Comparison of ENCODE assay signal across 1 cellular context in the genomic region with DNA sequence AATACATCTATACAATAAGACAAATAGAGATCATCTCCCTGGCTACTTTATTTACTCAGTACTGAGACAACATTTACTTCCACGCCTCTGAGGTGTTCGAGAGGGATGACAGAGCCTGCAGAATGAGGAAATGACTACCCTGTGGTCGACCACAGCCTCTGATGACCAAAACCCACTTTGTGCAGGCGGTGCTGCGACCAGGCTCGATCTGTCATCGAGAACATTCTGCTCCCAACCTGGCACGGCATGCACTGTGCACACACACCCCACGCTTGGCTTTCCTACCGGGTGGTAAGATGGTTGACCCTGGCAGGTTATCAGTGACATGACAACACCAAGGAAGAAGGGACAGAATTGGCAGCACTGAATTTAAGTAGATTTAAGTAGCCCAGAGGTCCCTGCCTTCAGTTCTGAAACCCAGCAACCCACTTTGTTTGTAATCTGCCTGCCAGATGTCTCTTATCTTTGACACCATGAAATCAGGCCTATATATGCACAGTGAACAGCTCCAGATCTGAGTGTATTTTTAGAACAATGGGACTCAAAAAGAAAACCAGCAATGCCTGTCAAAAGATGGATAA.
TF ChIP-seq lines count a peak whose summit lies in the region.

No MANE protein-coding gene starts in this region.

TF ChIP-seq in WTC11, 78 proteins besides CTCF, POLR2A, EP300 and RAD21 (continued from another document):
- TF ChIP-seq STAT6 (CRISPR knock-in tag; conservative IDR thresholded peaks at IDR 0.05; ENCODE audit: low read depth) (no peak), PRRX2 (CRISPR knock-in tag; IDR thresholded peaks at IDR 0.05) (no peak), CREM (CRISPR knock-in tag; IDR thresholded peaks at IDR 0.05) (no peak), ATF1 (CRISPR knock-in tag; IDR thresholded peaks at IDR 0.05) (no peak), HMGA2 (CRISPR knock-in tag; IDR thresholded peaks at IDR 0.05) (no peak), HMGXB4 (CRISPR knock-in tag; IDR thresholded peaks at IDR 0.05) (no peak), ATF2 (CRISPR knock-in tag; IDR thresholded peaks at IDR 0.05; ENCODE audit: borderline replicate concordance, low read depth) (no peak), JUN (CRISPR knock-in tag; IDR thresholded peaks at IDR 0.05) (no peak), MAX (CRISPR knock-in tag; IDR thresholded peaks at IDR 0.05) (no peak), SP1 (CRISPR knock-in tag; conservative IDR thresholded peaks at IDR 0.05) (no peak), ZNF396 (CRISPR knock-in tag; IDR thresholded peaks at IDR 0.05; ENCODE audit: borderline replicate concordance) (no peak)
